8 cellular contexts compared by ENCODE assay signal in the genomic region with DNA sequence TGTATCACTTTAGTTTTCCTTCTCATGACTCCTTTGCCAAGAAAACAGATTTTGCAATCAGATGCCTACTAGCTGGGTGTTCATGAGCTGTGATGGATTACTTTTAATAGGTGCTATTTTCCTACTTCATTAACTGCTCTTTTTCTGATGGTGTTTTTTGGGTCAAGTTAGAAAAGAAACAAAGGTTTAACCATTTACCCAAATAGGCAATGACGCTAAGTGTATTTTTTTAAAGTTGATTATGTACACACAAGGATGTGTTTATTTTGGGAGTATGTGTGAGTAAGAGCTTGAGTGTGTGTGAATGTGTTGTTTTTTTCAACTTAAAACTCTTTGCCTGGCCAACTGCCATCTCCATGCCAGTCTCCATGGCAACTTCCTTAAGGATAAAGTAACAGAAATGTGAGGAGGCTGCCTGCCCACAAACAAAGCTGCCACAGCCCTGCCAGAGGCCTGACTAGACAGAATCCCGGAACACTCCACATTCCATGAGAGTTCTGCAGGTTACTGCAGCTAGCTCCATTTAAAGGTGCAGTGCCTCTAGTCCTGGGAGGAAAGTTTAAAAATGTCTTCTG.
DNase-seq lines count a peak whose midpoint lies in the region; ATAC-seq, FAIRE-seq and TF ChIP-seq lines count a peak whose summit lies in the region.

No MANE protein-coding gene starts in this region.

- no peaks in the 10 kb centered on the region for H3K27me3 ChIP-seq in lung (ENCODE audit: control insufficient read depth, insufficient read depth)
- no peaks in the 10 kb centered on the region for H3K27me3 ChIP-seq in small intestine (ENCODE audit: control insufficient read depth in 2 of 2, insufficient read depth in 2 of 2, low read length in 2 of 2)

- ATAC-seq in lung (ENCODE audit: insufficient read depth, low FRiP score) = peak; percentile 81

- H3K4me3 ChIP-seq in lung (no peak overlapping the region), small intestine (ENCODE audit: low read depth in 1 of 2, low read length in 2 of 2) (no peak overlapping the region)

- no peak for TF ChIP-seq CTCF in lung (IDR thresholded peaks at IDR 0.05; ENCODE audit: control extremely low read depth, extremely low read depth)

- no peaks in the 10 kb centered on the region for H3K36me3 ChIP-seq in lung (ENCODE audit: control insufficient read depth in 2 of 2, insufficient read depth in 2 of 2, low read length in 2 of 2)
- H3K36me3 ChIP-seq in small intestine (ENCODE audit: control insufficient read depth in 2 of 2, insufficient read depth in 2 of 2, low read length in 2 of 2) = no peaks in the 10 kb centered on the region

- H3K27ac ChIP-seq in lung (ENCODE audit: low read depth in 1 of 2, low read length in 1 of 2) (no peak overlapping the region), small intestine (ENCODE audit: low read depth in 1 of 2, low read length in 1 of 2) (no peak overlapping the region)

- 39 to 63% methylated on average over 2 of the region's 2 CpGs for WGBS in lung, 2 donors
- 18 to 26% (median 24%) methylated on average over 2 of the region's 2 CpGs for WGBS in small intestine, 3 donors

- no peaks in the 10 kb centered on the region for H3K9me3 ChIP-seq in lung (ENCODE audit: control insufficient read depth in 2 of 2, insufficient read depth in 1 of 2, low read length in 1 of 2)
- no peaks in the 10 kb centered on the region for H3K9me3 ChIP-seq in small intestine (ENCODE audit: control insufficient read depth, low read depth)

- no peak for TF ChIP-seq POLR2A in GM12891 (IDR thresholded peaks at IDR 0.05; ENCODE audit: low read depth, low read length)

- H3K4me1 ChIP-seq in lung (ENCODE audit: control insufficient read depth in 2 of 2, insufficient read depth in 2 of 2, low read length in 2 of 2) = no peaks in the 10 kb centered on the region
- no peaks in the 10 kb centered on the region for H3K4me1 ChIP-seq in small intestine (ENCODE audit: control insufficient read depth in 2 of 2, insufficient read depth in 1 of 2, low read depth in 1 of 2, low read length in 1 of 2)

- no peak for FAIRE-seq in small intestine (lab: Jason Lieb, UNC)
- FAIRE-seq in GM12891 (lab: Jason Lieb, UNC) = no peak

- peak; percentile 46 for DNase-seq in DMS53 treated with DMSO at 0.1 percent for 48 hours (lab: John Stamatoyannopoulos, UW; ENCODE audit: unreplicated experiment)
- DNase-seq in NCI-H345 treated with DMSO at 0.1 percent for 48 hours (lab: John Stamatoyannopoulos, UW; ENCODE audit: unreplicated experiment) = peak; percentile 52
- peak; percentile 99 for DNase-seq in dermis blood vessel endothelial cell
- peak; percentile 89 for DNase-seq in lung (ENCODE audit: low spot score)
- no peak for DNase-seq in small intestine
- DNase-seq in GDM1 (lab: John Stamatoyannopoulos, UW) = no peak
- DNase-seq in activated CD4-positive, alpha-beta T cell treated with anti-CD3 and anti-CD28 coated beads, Interleukin-2, amount 50 U/mL, for 4 hours = no peak
- DNase-seq in GM12891 (ENCODE audit: insufficient read length, low spot score) = no peak

TF ChIP-seq in GM12891, 5 proteins besides CTCF, POLR2A, EP300 and RAD21:
- TF ChIP-seq PAX5 (IDR thresholded peaks at IDR 0.05; ENCODE audit: insufficient read depth, low read length, severe bottlenecking) = no peak
- no peak for TF ChIP-seq POLR2AphosphoS5 (IDR thresholded peaks at IDR 0.05; ENCODE audit: low read depth, low read length)
- TF ChIP-seq SPI1 (IDR thresholded peaks at IDR 0.05; ENCODE audit: low read depth, low read length) = no peak
- TF ChIP-seq POU2F2 (IDR thresholded peaks at IDR 0.05; ENCODE audit: low read depth, low read length) = no peak
- no peak for TF ChIP-seq TAF1 (IDR thresholded peaks at IDR 0.05; ENCODE audit: low read depth, low read length)

Comparison
In these comparisons a context has a peak if more than half of its experiments do, and no peak if none do; other contexts are left out.
1. DNase-seq: peak in DMS53 treated with DMSO at 0.1 percent for 48 hours (single experiment), NCI-H345 treated with DMSO at 0.1 percent for 48 hours (single experiment), dermis blood vessel endothelial cell (single experiment) and lung (single experiment); none in small intestine (single experiment), GDM1 (single experiment), activated CD4-positive, alpha-beta T cell treated with anti-CD3 and anti-CD28 coated beads, Interleukin-2, amount 50 U/mL, for 4 hours (0 of 2) and GM12891 (single experiment).